17 cellular contexts compared by ENCODE assay signal in genomic region chr1:224939844-224940425, GRCh38. TPM values are rescaled to one million over a fixed set of nuclear protein-coding genes. Genes with fewer than 3 reads are reported as not detected.
A peak's percentile ranks its signal among the peaks of the same experiment; 100 is the strongest.
DNase-seq lines count a peak whose midpoint lies in the region; ATAC-seq, FAIRE-seq and TF ChIP-seq lines count a peak whose summit lies in the region.
"Had no signal": no experiment of that assay in that cellular context is flagged by ENCODE, and none has a peak within 500 bp of the region (broad histone marks: within the 10 kb centered on the region; RNA-seq: fewer than 3 reads in every experiment).

No MANE protein-coding gene starts in this region.

- H3K9ac ChIP-seq in KMS-11 (no peak overlapping the region), GM12878 (ENCODE audit: control insufficient read depth, insufficient read depth, low read length) (no peak overlapping the region)

- intact Hi-C loops in GM12878 (cut with micrococcal nuclease; ENCODE audit: unreplicated experiment) (no loop called here), left lung (cut with DNase I) (no loop called here)

- H3K79me2 ChIP-seq in KMS-11 (ENCODE audit: insufficient read depth, low read depth) (no peaks in the 10 kb centered on the region; the same call in 1 of the 2 replicates), GM12878 (ENCODE audit: control insufficient read depth, insufficient read depth, low read length) (no peaks in the 10 kb centered on the region)

- no peak overlapping the region for H2AFZ ChIP-seq in KMS-11 (ENCODE audit: low read depth)
- no peak overlapping the region for H2AFZ ChIP-seq in GM12878 (ENCODE audit: control insufficient read depth, low read depth, low read length)

- TF ChIP-seq EP300 in GM12878 (IDR thresholded peaks at IDR 0.05; ENCODE audit: borderline replicate concordance in 1 of 2, control insufficient read depth in 1 of 2, low read depth in 2 of 2, low read length in 2 of 2), result no peak

- TF ChIP-seq RAD21 in GM12878 (IDR thresholded peaks at IDR 0.05; ENCODE audit: insufficient read depth, low read depth, low read length), result no peak

- CTCF ChIA-PET in GM12878 (lab: Yijun Ruan, JAX), result no interaction called here

- DNase-seq in DMS53 (lab: John Stamatoyannopoulos, UW), result peak; percentile 15
- no peak for DNase-seq in DMS53 treated with DMSO at 0.1 percent for 48 hours (lab: John Stamatoyannopoulos, UW; ENCODE audit: unreplicated experiment)
- DNase-seq in GM12878 (ENCODE audit: low read depth, low spot score), result no peak
- DNase-seq in left lung, result no peak
- DNase-seq in stimulated activated CD4-positive, alpha-beta T cell treated with anti-CD3 and anti-CD28 coated beads, Interleukin-1b, Interleukin-23, amount 100 ng/mL, for 48 hours, result no peak
- DNase-seq in midbrain (lab: John Stamatoyannopoulos, UW), result no peak
- DNase-seq in NK-92 treated with Interleukin-12 subunit alpha and Interleukin-12 subunit beta, amount 100 ng/mL, for 24 hours (lab: John Stamatoyannopoulos, UW), result no peak
- DNase-seq: COR-L47, GF-D8, Karpas-422, NCI-H1930, NCI-H2171, NCI-H82 had no signal

- in situ Hi-C loops in GM12878 (cut with MboI), result no loop called here

- POLR2A ChIA-PET in GM12878 (lab: Charles Lee), result no interaction called here

- H3K9me3 ChIP-seq in GM12878 (replicated peaks; ENCODE audit: control insufficient read depth, insufficient read depth, low read length) (no peaks in the 10 kb centered on the region; the same call in 1 of the 3 replicates), left lung (peaks cover 0 to 35% of the 10 kb centered on the region in 2 donors)

- H3K27ac ChIP-seq in KMS-11, result no peak overlapping the region
- H3K27ac ChIP-seq in GM12878 (ENCODE audit: control insufficient read depth, insufficient read depth), result no peak overlapping the region
- H3K27ac ChIP-seq in left lung, result no peak overlapping the region
- H3K27ac ChIP-seq: 22Rv1, C4-2B had no signal

- no peaks in the 10 kb centered on the region for H4K20me1 ChIP-seq in KMS-11 (ENCODE audit: insufficient read depth)
- no peaks in the 10 kb centered on the region for H4K20me1 ChIP-seq in GM12878 (ENCODE audit: control insufficient read depth, insufficient read depth)

- TF ChIP-seq POLR2A in GM12878 (IDR thresholded peaks at IDR 0.05; ENCODE audit: low read depth, low read length), result no peak

- no peak for FAIRE-seq in GM12878 (lab: Jason Lieb, UNC)
- FAIRE-seq: H54 had no signal

- no peaks in the 10 kb centered on the region for H3K36me3 ChIP-seq in KMS-11 (ENCODE audit: insufficient read depth)
- H3K36me3 ChIP-seq in GM12878 (ENCODE audit: control insufficient read depth in 2 of 2, insufficient read depth in 2 of 2, low read length in 1 of 2), result no peaks in the 10 kb centered on the region
- H3K36me3 ChIP-seq in left lung, result no peaks in the 10 kb centered on the region

- no peaks in the 10 kb centered on the region for H3K27me3 ChIP-seq in KMS-11 (ENCODE audit: insufficient read depth, low read depth)
- no peaks in the 10 kb centered on the region for H3K27me3 ChIP-seq in GM12878 (replicated peaks in 1 of 2; ENCODE audit: control insufficient read depth in 2 of 2, insufficient read depth in 2 of 2, low read length in 1 of 2)
- no peaks in the 10 kb centered on the region for H3K27me3 ChIP-seq in left lung

- H3K4me1 ChIP-seq in KMS-11 (ENCODE audit: low read depth, poor library complexity, severe bottlenecking) (peaks cover 19% of the 10 kb centered on the region), GM12878 (ENCODE audit: control insufficient read depth, insufficient read depth, low read length) (no peaks in the 10 kb centered on the region), left lung (no peaks in the 10 kb centered on the region)

- RAD21 ChIA-PET in GM12878 (lab: Charles Lee; ENCODE audit: unreplicated experiment), result interaction anchor here (1.0 kb wide), 1 partner anchor 17 kb away, joined by 3 read pairs; no protein-coding TSS in a partner anchor

- H3K4me2 ChIP-seq in KMS-11, result peak overlapping the region; percentile 18; the same call in 1 of the 2 replicates
- H3K4me2 ChIP-seq in GM12878 (ENCODE audit: control insufficient read depth, insufficient read depth), result no peak overlapping the region

- no TSS peak for BruUV-seq in GM12878 (replicated peaks; lab: Mats Ljungman, UMichigan)

- H3K4me3 ChIP-seq in KMS-11 (IDR thresholded peaks at IDR 0.05; ENCODE audit: insufficient read depth, low read depth, low read length) (no peak overlapping the region), GM12878 (no peak overlapping the region), left lung (no peak overlapping the region)

- SMC1A ChIA-PET in GM12878 (lab: Charles Lee; ENCODE audit: uncharacterized antibody, unreplicated experiment), result interaction anchor here (0.9 kb wide), 1 partner anchor 17 kb away, joined by 3 read pairs; no protein-coding TSS in a partner anchor

- TF ChIP-seq CTCF in KMS-11 (conservative IDR thresholded peaks at IDR 0.05; ENCODE audit: low read depth, low read length) (no peak), GM12878 (IDR thresholded peaks at IDR 0.05 in 2 of 3, conservative IDR thresholded peaks at IDR 0.05 in 1 of 3; ENCODE audit: control insufficient read depth in 2 of 3, extremely low read depth in 1 of 3, insufficient read depth in 1 of 3, low read depth in 3 of 3, low read length in 3 of 3) (no peak), left lung (IDR thresholded peaks at IDR 0.05) (no peak)

- peak; percentile 56 for ATAC-seq in GM12878
- peak; percentile 50 for ATAC-seq in left lung

TF ChIP-seq in GM12878, 131 proteins besides CTCF, POLR2A, EP300 and RAD21:
- no peak for TF ChIP-seq JUNB (IDR thresholded peaks at IDR 0.05)
- no peak for TF ChIP-seq ZNF622 (IDR thresholded peaks at IDR 0.05)
- TF ChIP-seq ELK1 (IDR thresholded peaks at IDR 0.05; ENCODE audit: low read depth, low read length), result no peak
- TF ChIP-seq PKNOX1 (IDR thresholded peaks at IDR 0.05), result no peak
- TF ChIP-seq IKZF2 (IDR thresholded peaks at IDR 0.05), result no peak
- no peak for TF ChIP-seq WRNIP1 (IDR thresholded peaks at IDR 0.05; ENCODE audit: borderline replicate concordance, low read depth, low read length)
- TF ChIP-seq SKIL (IDR thresholded peaks at IDR 0.05; ENCODE audit: low read depth, poor library complexity, severe bottlenecking), result no peak
- TF ChIP-seq NR2F1 (conservative IDR thresholded peaks at IDR 0.05), result no peak
- no peak for TF ChIP-seq HCFC1 (IDR thresholded peaks at IDR 0.05; ENCODE audit: low read length)

RNA-seq across cellular contexts. Expression of gene DNAH14, which starts 10.5 kb away (rescaled TPM):
- 37.0 and 37.8 TPM in 2 replicates for total RNA-seq in GM12878 (2013; cell fraction: nucleolus; rRNA removed)
- total RNA-seq in GM12878 (2014; rRNA removed), result 2.6 and 5.9 TPM in 2 replicates
- 4.8 and 5.8 TPM in 2 replicates for total RNA-seq in GM12878 (2014; rRNA removed; fragmentation: Illumina TruSeq; extraction: Trizol)
- 3.7 and 4.3 TPM in 2 replicates for total RNA-seq in GM12878 (2021)
- 0.05 TPM for polyA plus RNA-seq in GM12878 (2011; ENCODE audit: low read depth)
- 6.4 and 11.6 TPM in 2 replicates for polyA plus RNA-seq in GM12878 (2011; rRNA removed)
- polyA plus RNA-seq in GM12878 (2011; cell fraction: cytosol; rRNA removed), result 1.5 TPM in 2 replicates
- polyA plus RNA-seq in GM12878 (2011; cell fraction: nucleus; rRNA removed), result 4.4 and 5.1 TPM in 2 replicates
- polyA plus RNA-seq in GM12878 (2012), result 0.49 and 0.73 TPM in 2 replicates
- 4.2 and 7.0 TPM in 2 replicates for polyA plus RNA-seq in GM12878 (2014; fragmentation: Illumina TruSeq; extraction: Trizol)
- polyA plus RNA-seq in GM12878 (2014; fragmentation: Nextera tagmentation; extraction: Ambion mirVana), result 1 to 10 TPM; 2.0 to 2.5 TPM
- 3.1 and 5.2 TPM in 2 replicates for polyA plus RNA-seq in GM12878 (2014; rRNA removed)
- 1 to 10 TPM; 5.6 to 7.9 TPM for polyA plus RNA-seq in GM12878 (2016; fragmentation: Nextera tagmentation; extraction: Ambion mirVana)
- 0.77 and 3.0 TPM in 2 replicates for polyA minus RNA-seq in GM12878 (2011; rRNA and poly(A)+ RNA removed)
- 1.7 and 2.9 TPM in 2 replicates for polyA minus RNA-seq in GM12878 (2011; cell fraction: cytosol; rRNA and poly(A)+ RNA removed)
- 2.3 and 3.9 TPM in 2 replicates for polyA minus RNA-seq in GM12878 (2011; cell fraction: nucleus; rRNA and poly(A)+ RNA removed)
- total RNA-seq in left lung, result 10 to 100 TPM; 14.2 to 15.2 TPM
